Comparison of ENCODE assay signal across 8 cellular contexts in the genomic region with DNA sequence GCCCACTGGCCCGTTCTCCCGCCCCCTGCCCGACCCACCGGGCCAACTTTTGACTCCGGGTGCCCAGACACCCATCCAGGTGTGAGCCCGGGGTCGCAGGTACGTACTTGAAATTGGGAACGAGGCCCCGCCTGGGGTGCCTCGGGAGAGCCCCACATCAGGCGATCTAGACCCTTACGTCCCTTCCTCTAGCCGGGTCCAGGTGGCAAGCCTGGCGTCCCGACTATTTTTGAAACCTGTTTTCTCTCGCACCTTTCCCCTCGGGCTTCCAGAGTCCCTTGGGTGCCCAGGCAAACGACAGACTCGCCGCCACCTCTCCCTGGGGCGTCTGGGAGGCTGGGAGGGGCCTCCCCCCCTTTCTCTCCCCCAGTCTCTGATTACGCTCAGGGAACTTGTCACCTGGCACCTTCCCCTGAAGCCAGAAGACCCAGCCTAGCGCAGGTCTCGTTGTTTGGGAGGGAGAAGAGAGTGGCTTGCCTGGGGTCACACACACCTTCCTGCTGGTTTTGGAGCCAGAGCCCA. TPM values are rescaled to one million over a fixed set of nuclear protein-coding genes. Genes with fewer than 3 reads are reported as not detected.
DNase-seq lines count a peak whose midpoint lies in the region; ATAC-seq, FAIRE-seq and TF ChIP-seq lines count a peak whose summit lies in the region.

No MANE protein-coding gene starts in this region.

- peak overlapping the region in 1 of 2 experiments; percentile 37 for H3K4ac ChIP-seq in mesenchymal stem cell (ENCODE audit: low read depth in 1 of 2, low read length in 2 of 2)

- no peak for TF ChIP-seq CTCF in A549 (IDR thresholded peaks at IDR 0.05)
- no peak for TF ChIP-seq CTCF in GM12878 (IDR thresholded peaks at IDR 0.05 in 2 of 3, conservative IDR thresholded peaks at IDR 0.05 in 1 of 3; ENCODE audit: control insufficient read depth in 2 of 3, extremely low read depth in 1 of 3, insufficient read depth in 1 of 3, low read depth in 3 of 3, low read length in 3 of 3)

- DNase-seq in A549 (ENCODE audit: low read depth in 1 of 2, low spot score in 1 of 2) (no peak), GM12878 (ENCODE audit: low read depth, low spot score) (no peak), mesenchymal stem cell (no peak)
- no peak for DNase-seq in NK-92 treated with Interleukin-12 subunit alpha and Interleukin-12 subunit beta, amount 100 ng/mL, for 24 hours (lab: John Stamatoyannopoulos, UW)
- DNase-seq in activated CD8-positive, alpha-beta memory T cell treated with anti-CD3 and anti-CD28 coated beads, Interleukin-2, amount 50 U/mL, for 48 hours, result no peak

- no peak for TF ChIP-seq RAD21 in A549 (conservative IDR thresholded peaks at IDR 0.05 in 1 of 2, IDR thresholded peaks at IDR 0.05 in 1 of 2)
- TF ChIP-seq RAD21 in GM12878 (IDR thresholded peaks at IDR 0.05; ENCODE audit: insufficient read depth, low read depth, low read length), result no peak

- TSS peak; percentile 48 for BruUV-seq in GM12878 (replicated peaks; lab: Mats Ljungman, UMichigan)

- SMC1A ChIA-PET in GM12878 (lab: Charles Lee; ENCODE audit: uncharacterized antibody, unreplicated experiment), result interaction anchor here (0.8 kb wide), 1 partner anchor 17 kb away, joined by 3 read pairs; no protein-coding TSS in a partner anchor

- peak overlapping the region; percentile 65 for H2BK15ac ChIP-seq in mesenchymal stem cell (ENCODE audit: low read depth, poor library complexity, severe bottlenecking)

- H3K9me3 ChIP-seq in A549, result no peaks in the 10 kb centered on the region
- no peaks in the 10 kb centered on the region for H3K9me3 ChIP-seq in HUES6 (ENCODE audit: control insufficient read depth, insufficient read depth, low read depth, low read length)
- no peaks in the 10 kb centered on the region for H3K9me3 ChIP-seq in GM12878 (replicated peaks; ENCODE audit: control insufficient read depth, insufficient read depth, low read length)
- no peaks in the 10 kb centered on the region for H3K9me3 ChIP-seq in mesenchymal stem cell (ENCODE audit: control insufficient read depth, low read length)

- H2AK5ac ChIP-seq in mesenchymal stem cell (ENCODE audit: low read length, severe bottlenecking), result no peak overlapping the region

- H3K4me2 ChIP-seq in A549, result peak overlapping the region; percentile 99
- H3K4me2 ChIP-seq in GM12878 (ENCODE audit: control insufficient read depth, insufficient read depth), result peak overlapping the region; percentile 95
- H3K4me2 ChIP-seq in mesenchymal stem cell (ENCODE audit: low read length, poor library complexity, severe bottlenecking), result peak overlapping the region; percentile 97

- no peaks in the 10 kb centered on the region for H3K36me3 ChIP-seq in HUES6 (ENCODE audit: control insufficient read depth, insufficient read depth, low read length)
- no peaks in the 10 kb centered on the region for H3K36me3 ChIP-seq in GM12878 (ENCODE audit: control insufficient read depth in 2 of 2, insufficient read depth in 2 of 2, low read length in 1 of 2)
- H3K36me3 ChIP-seq in mesenchymal stem cell (ENCODE audit: control insufficient read depth in 1 of 2, insufficient read depth in 2 of 2, low read depth in 1 of 2, low read length in 2 of 2), result no peaks in the 10 kb centered on the region

- POLR2A ChIA-PET in A549 (lab: Yijun Ruan, JAX), result no interaction called here
- POLR2A ChIA-PET in GM12878 (lab: Charles Lee), result interaction anchor here (0.8 to 1.4 kb wide), 3 partner anchors 10 to 259 kb away, joined by 3 read pairs; no protein-coding TSS in a partner anchor

- TF ChIP-seq EP300 in A549 (IDR thresholded peaks at IDR 0.05) (no peak), GM12878 (IDR thresholded peaks at IDR 0.05; ENCODE audit: borderline replicate concordance in 1 of 2, control insufficient read depth in 1 of 2, low read depth in 2 of 2, low read length in 2 of 2) (no peak)

- RAD21 ChIA-PET in GM12878 (lab: Charles Lee; ENCODE audit: unreplicated experiment), result no interaction called here

- H3K23ac ChIP-seq in mesenchymal stem cell (ENCODE audit: low read length in 2 of 2), result peak overlapping the region in 1 of 2 experiments; percentile 57

- TF ChIP-seq POLR2A in A549 (IDR thresholded peaks at IDR 0.05; ENCODE audit: low read length), result no peak
- no peak for TF ChIP-seq POLR2A in GM12878 (IDR thresholded peaks at IDR 0.05; ENCODE audit: low read depth, low read length)

- no peak overlapping the region for H2BK5ac ChIP-seq in mesenchymal stem cell (ENCODE audit: low read depth, low read length, poor library complexity, severe bottlenecking)

- H2AFZ ChIP-seq in GM12878 (ENCODE audit: control insufficient read depth, low read depth, low read length) (peak overlapping the region; percentile 64), mesenchymal stem cell (ENCODE audit: low read depth, low read length) (peak overlapping the region; percentile 91)

- CTCF ChIA-PET in A549 (lab: Yijun Ruan, JAX) (interaction anchor here (1.3 kb wide), 1 partner anchor 23 kb away, joined by 3 read pairs; no protein-coding TSS in a partner anchor), GM12878 (lab: Yijun Ruan, JAX) (interaction anchor here (1.2 to 1.4 kb wide), 2 partner anchors 30 to 76 kb away, joined by 3 read pairs; no protein-coding TSS in a partner anchor)

- H3K4me1 ChIP-seq in A549 (peaks cover 11% of the 10 kb centered on the region; the same call in 2 of the 3 replicates), HUES6 (ENCODE audit: control insufficient read depth, insufficient read depth, low read length) (peaks cover 13% of the 10 kb centered on the region; the same call in 1 of the 2 replicates), GM12878 (ENCODE audit: control insufficient read depth, insufficient read depth, low read length) (peaks cover 37% of the 10 kb centered on the region), mesenchymal stem cell (ENCODE audit: control insufficient read depth, insufficient read depth, low read depth, low read length) (peaks cover 24% of the 10 kb centered on the region)

- ATAC-seq in A549 (peak in 1 of 2 experiments; percentile 14; a peak in 2 of 6 replicates), GM12878 (peak; percentile 2), HG02763 (IDR thresholded peaks at IDR 0.05; ENCODE audit: unreplicated experiment) (no peak), HG03442 (IDR thresholded peaks at IDR 0.05; ENCODE audit: unreplicated experiment) (no peak)

- H3K79me2 ChIP-seq in GM12878 (ENCODE audit: control insufficient read depth, insufficient read depth, low read length), result peaks cover 19% of the 10 kb centered on the region

- H3K9ac ChIP-seq in HUES6 (ENCODE audit: low read length) (peak overlapping the region; percentile 70), GM12878 (ENCODE audit: control insufficient read depth, insufficient read depth, low read length) (peak overlapping the region; percentile 62), mesenchymal stem cell (ENCODE audit: low read length) (peak overlapping the region; percentile 84)

- peak overlapping the region; percentile 64 for H3K4me3 ChIP-seq in A549
- peak overlapping the region; percentile 80 for H3K4me3 ChIP-seq in HUES6 (ENCODE audit: low read depth, low read length)
- peak overlapping the region; percentile 90 for H3K4me3 ChIP-seq in GM12878
- H3K4me3 ChIP-seq in mesenchymal stem cell (ENCODE audit: insufficient read depth in 1 of 2, low read depth in 1 of 2, low read length in 2 of 2), result peak overlapping the region; percentile 81 to 85

- H3K27ac ChIP-seq in A549 (peak overlapping the region; percentile 76 to 90), HUES6 (ENCODE audit: low read depth, low read length) (no peak overlapping the region), GM12878 (ENCODE audit: control insufficient read depth, insufficient read depth) (no peak overlapping the region; the same call in 1 of the 2 replicates), mesenchymal stem cell (ENCODE audit: low read length, poor library complexity, severe bottlenecking) (no peak overlapping the region)

- H2BK12ac ChIP-seq in mesenchymal stem cell (ENCODE audit: low read length in 2 of 2), result no peak overlapping the region

- no peak overlapping the region for H4K91ac ChIP-seq in mesenchymal stem cell (ENCODE audit: low read length)

- intact Hi-C loops in GM12878 (cut with micrococcal nuclease; ENCODE audit: unreplicated experiment), result no loop called here

- in situ Hi-C loops in GM12878 (cut with MboI), result no loop called here

- H3K18ac ChIP-seq in mesenchymal stem cell (ENCODE audit: low read depth in 1 of 2, low read length in 2 of 2), result peak overlapping the region; percentile 30 to 86

- peaks cover 33% of the 10 kb centered on the region for H3K79me1 ChIP-seq in mesenchymal stem cell (replicated peaks; ENCODE audit: low read length, poor library complexity, severe bottlenecking)

- 68% methylated on average over 14 of the region's 25 CpGs for WGBS in A549 (ENCODE audit: missing lambda C conversion rate)
- 33% methylated on average over 23 of the region's 25 CpGs for WGBS in GM12878 (ENCODE audit: insufficient coverage, insufficient replicate concordance, low lambda C conversion rate, missing lambda C conversion rate)
- 19% methylated on average over 23 of the region's 25 CpGs for WGBS in mesenchymal stem cell

- H4K8ac ChIP-seq in mesenchymal stem cell (ENCODE audit: low read length), result peak overlapping the region; percentile 7

- peak overlapping the region; percentile 11 for H2BK120ac ChIP-seq in mesenchymal stem cell (ENCODE audit: low read depth, low read length)

- H3K14ac ChIP-seq in mesenchymal stem cell (ENCODE audit: low read length in 2 of 2), result peak overlapping the region in 1 of 2 experiments; percentile 86

- no peak for FAIRE-seq in A549 (lab: Jason Lieb, UNC)
- FAIRE-seq in GM12878 (lab: Jason Lieb, UNC), result no peak

- no peaks in the 10 kb centered on the region for H4K20me1 ChIP-seq in GM12878 (ENCODE audit: control insufficient read depth, insufficient read depth)

- H3K27me3 ChIP-seq in HUES6 (ENCODE audit: control insufficient read depth, insufficient read depth, low read length) (peaks cover 6% of the 10 kb centered on the region; the same call in 1 of the 2 replicates), GM12878 (replicated peaks in 1 of 2; ENCODE audit: control insufficient read depth in 2 of 2, insufficient read depth in 2 of 2, low read length in 1 of 2) (no peaks in the 10 kb centered on the region; a peak in 1 of 4 replicates), mesenchymal stem cell (ENCODE audit: control insufficient read depth in 1 of 2, insufficient read depth in 1 of 2, low read length in 2 of 2) (peaks cover 0 to 3% of the 10 kb centered on the region in 2 experiments)

RNA-seq across cellular contexts. Expression of gene LDLRAP1, which starts 0.9 kb away (rescaled TPM):
- 7.9 and 9.2 TPM in 2 replicates for polyA plus RNA-seq in A549 (2011; rRNA removed)
- 12.7 and 16.4 TPM in 2 replicates for polyA plus RNA-seq in A549 (2012; cell fraction: cytosol; rRNA removed)
- polyA plus RNA-seq in A549 (2012; cell fraction: nucleus; rRNA removed), result 19.2 and 21.2 TPM in 2 replicates
- polyA plus RNA-seq in A549 (2017; fragmentation: RNase III; extraction: RNeasy Plus Mini Kit Qiagen cat#74134 plus additional on column Dnase treatment), result 9.9 to 10.9 TPM (median 10.1 TPM) in 3 replicates
- polyA minus RNA-seq in A549 (2011; rRNA and poly(A)+ RNA removed), result 7.3 and 7.4 TPM in 2 replicates
- 14.1 and 14.8 TPM in 2 replicates for total RNA-seq in GM12878 (2013; cell fraction: nucleolus; rRNA removed)
- total RNA-seq in GM12878 (2014; rRNA removed), result 14.4 and 18.0 TPM in 2 replicates
- 13.6 and 21.1 TPM in 2 replicates for total RNA-seq in GM12878 (2014; rRNA removed; fragmentation: Illumina TruSeq; extraction: Trizol)
- total RNA-seq in GM12878 (2021), result 32.5 and 37.6 TPM in 2 replicates
- polyA plus RNA-seq in GM12878 (2011; ENCODE audit: low read depth), result 3.4 TPM
- polyA plus RNA-seq in GM12878 (2011; rRNA removed), result 9.5 and 13.9 TPM in 2 replicates
- polyA plus RNA-seq in GM12878 (2011; cell fraction: cytosol; rRNA removed), result 18.8 and 20.3 TPM in 2 replicates
- polyA plus RNA-seq in GM12878 (2011; cell fraction: nucleus; rRNA removed), result 46.2 and 46.4 TPM in 2 replicates
- polyA plus RNA-seq in GM12878 (2012), result 8.5 and 9.9 TPM in 2 replicates
- 16.6 and 23.0 TPM in 2 replicates for polyA plus RNA-seq in GM12878 (2014; fragmentation: Illumina TruSeq; extraction: Trizol)
- polyA plus RNA-seq in GM12878 (2014; fragmentation: Nextera tagmentation; extraction: Ambion mirVana), result 1 to 10 TPM in 1 of 2 experiments, under 1 TPM in 1; 0.43 to 3.0 TPM
- polyA plus RNA-seq in GM12878 (2014; rRNA removed), result 25.8 and 31.6 TPM in 2 replicates
- polyA plus RNA-seq in GM12878 (2016; fragmentation: Nextera tagmentation; extraction: Ambion mirVana), result 10 to 100 TPM; 27.7 to 33.8 TPM
- polyA minus RNA-seq in GM12878 (2011; rRNA and poly(A)+ RNA removed), result 10.7 and 14.4 TPM in 2 replicates
- polyA minus RNA-seq in GM12878 (2011; cell fraction: cytosol; rRNA and poly(A)+ RNA removed), result 4.7 and 9.9 TPM in 2 replicates
- 6.2 and 12.9 TPM in 2 replicates for polyA minus RNA-seq in GM12878 (2011; cell fraction: nucleus; rRNA and poly(A)+ RNA removed)
- 11.6 TPM for polyA plus RNA-seq in mesenchymal stem cell (2013, experiment 1 of 2)
- 12.2 TPM for polyA plus RNA-seq in mesenchymal stem cell (2013, experiment 2 of 2)

Comparison
In these comparisons a context has a peak if more than half of its experiments do, and no peak if none do; other contexts are left out.
1. H3K27ac ChIP-seq: peak in A549 (2 of 2); none in HUES6 (single experiment), GM12878 (single experiment) and mesenchymal stem cell (single experiment).
2. Peak in every context shown above with its lines, with median percentiles within 50 percentile points of each other: H3K4me2 ChIP-seq, H3K4me3 ChIP-seq and H3K9ac ChIP-seq.